In the genomic region with DNA sequence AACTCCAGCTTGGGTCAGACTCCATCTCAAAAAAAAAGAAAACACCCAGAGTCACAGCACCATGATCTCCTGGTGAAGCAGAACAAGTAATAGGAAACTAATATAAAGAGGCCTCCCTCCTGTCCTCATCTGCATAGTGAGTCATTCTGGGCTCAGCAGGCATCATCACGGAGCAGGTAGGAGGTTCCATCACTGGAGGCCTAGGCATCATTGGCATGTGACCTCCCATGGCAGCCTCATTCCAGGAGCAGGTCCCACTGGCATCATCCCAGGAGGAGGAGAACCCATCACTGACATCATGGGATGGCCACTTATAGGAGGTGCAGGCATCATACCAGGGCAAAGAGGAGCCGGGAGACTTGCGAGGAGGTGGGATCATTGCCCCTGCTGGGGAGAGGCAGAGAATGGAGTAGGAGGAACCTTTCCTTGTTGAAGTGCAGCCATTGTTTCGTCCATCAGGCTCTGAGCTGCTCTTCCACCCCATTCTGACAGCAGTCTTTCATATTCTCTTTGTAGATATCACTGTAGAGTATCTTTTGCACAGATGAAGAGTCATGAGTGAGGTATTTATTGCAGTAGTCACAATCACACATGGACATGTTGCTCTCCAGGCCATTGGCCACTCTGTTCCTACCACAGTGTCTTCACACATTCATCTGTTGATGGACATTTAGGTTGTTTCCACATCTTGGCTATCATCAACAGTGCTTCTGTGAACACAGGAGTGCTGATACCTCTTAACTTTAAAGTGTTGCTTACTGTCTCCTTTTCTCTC, we compare ENCODE assay signal across 18 cellular contexts.
DNase-seq lines count a peak whose midpoint lies in the region; ATAC-seq, FAIRE-seq and TF ChIP-seq lines count a peak whose summit lies in the region.
"Had no signal": no experiment of that assay in that cellular context is flagged by ENCODE, and none has a peak within 500 bp of the region (broad histone marks: within the 10 kb centered on the region; RNA-seq: fewer than 3 reads in every experiment).

No MANE protein-coding gene starts in this region.

- no peak overlapping the region for H2AFZ ChIP-seq in PC-9

- H3K4me1 ChIP-seq in PC-9 (replicated peaks; ENCODE audit: insufficient read depth) = peaks cover 58% of the 10 kb centered on the region
- peaks cover 0 to 10% of the 10 kb centered on the region in 2 donors for H3K4me1 ChIP-seq in left lung

- peak overlapping the region; percentile 68; the same call in 1 of the 2 replicates for H3K4me2 ChIP-seq in PC-9

- H3K27ac ChIP-seq in PC-9 (peak overlapping the region; percentile 86; the same call in 1 of the 2 replicates), left lung (no peak overlapping the region)
- H3K27ac ChIP-seq: VCaP had no signal

- no peaks in the 10 kb centered on the region for H3K9me2 ChIP-seq in PC-9 (ENCODE audit: insufficient read depth)

- TSS peak; percentile 43 for BruUV-seq in PC-9 (replicated peaks; lab: Mats Ljungman, UMichigan)

- H3K79me2 ChIP-seq in PC-9 (ENCODE audit: low read depth) = peaks cover 89% of the 10 kb centered on the region

- TF ChIP-seq CTCF in PC-9 (conservative IDR thresholded peaks at IDR 0.05) (no peak), bronchial epithelial cell (IDR thresholded peaks at IDR 0.05; ENCODE audit: insufficient read depth, low read length, severe bottlenecking) (no peak), left lung (IDR thresholded peaks at IDR 0.05) (no peak)

- peak; percentile 50 for DNase-seq in stimulated activated CD4-positive, alpha-beta T cell treated with anti-CD3 and anti-CD28 coated beads, Interleukin-1b, Interleukin-23, amount 100 ng/mL, for 48 hours
- no peak for DNase-seq in stimulated activated CD4-positive, alpha-beta T cell treated with anti-CD3 and anti-CD28 coated beads, Interleukin-4, amount 100 ng/mL, for 4 hours
- DNase-seq in PC-9 (peak; percentile 47 to 73), bronchial epithelial cell (ENCODE audit: low read depth) (peak; percentile 81), activated gamma-delta T cell (lab: John Stamatoyannopoulos, UW) (no peak), left lung (no peak)
- DNase-seq: DMS79 treated with DMSO at 0.1 percent for 48 hours; effector CD4-positive, alpha-beta T cell; H7; left ventricle myocardium inferior; natural killer cell; NCI-H187; NCI-H69; retina; SHP77 had no signal

- H3K4me1 Mint-ChIP-seq in stimulated activated naive CD8-positive, alpha-beta T cell treated with anti-CD3 and anti-CD28 coated beads, Interleukin-15, Interleukin-2, amounts not matched to agents 100 ng/mL and 50 ng/mL, for 24 hours (ENCODE audit: low read depth) = peaks cover 13% of the 10 kb centered on the region

- POLR2A ChIA-PET in PC-9 (lab: Charles Lee; ENCODE audit: unreplicated experiment) = no interaction called here

- no peak overlapping the region for H3K4me3 ChIP-seq in PC-9
- no peak overlapping the region for H3K4me3 ChIP-seq in bronchial epithelial cell (ENCODE audit: low read depth, low read length)
- no peak overlapping the region for H3K4me3 ChIP-seq in left lung
- H3K4me3 ChIP-seq: left ventricle myocardium inferior had no signal

- intact Hi-C loops in PC-9 (cut with micrococcal nuclease; ENCODE audit: unreplicated experiment) (loop anchor here (1.0 to 2.0 kb wide), 3 partner anchors 60 to 165 kb away; no protein-coding TSS in a partner anchor), left lung (cut with DNase I) (no loop called here)

- ATAC-seq in left lung = no peak
- no peak for ATAC-seq in GM18867 (IDR thresholded peaks at IDR 0.05; ENCODE audit: unreplicated experiment)
- ATAC-seq: natural killer cell had no signal

- H3F3A ChIP-seq in PC-9 (ENCODE audit: insufficient read depth, low read depth) = peaks cover 30% of the 10 kb centered on the region

- CTCF ChIA-PET in PC-9 (lab: Charles Lee) = interaction anchor here (0.5 kb wide), 1 partner anchor 12 kb away, joined by 3 read pairs; no protein-coding TSS in a partner anchor

- no peaks in the 10 kb centered on the region for H4K20me1 ChIP-seq in PC-9 (ENCODE audit: insufficient read depth)

- H3K27me3 ChIP-seq in PC-9 (ENCODE audit: insufficient read depth, low read depth) (no peaks in the 10 kb centered on the region), bronchial epithelial cell (ENCODE audit: control insufficient read depth, insufficient read depth, low read length) (no peaks in the 10 kb centered on the region), left lung (no peaks in the 10 kb centered on the region)

- H3K4me3 Mint-ChIP-seq in stimulated activated naive CD8-positive, alpha-beta T cell treated with anti-CD3 and anti-CD28 coated beads, Interleukin-15, Interleukin-2, amounts not matched to agents 100 ng/mL and 50 ng/mL, for 24 hours = peak overlapping the region; percentile 33
- H3K4me3 Mint-ChIP-seq: natural killer cell had no signal

- H3K36me3 Mint-ChIP-seq in stimulated activated naive CD8-positive, alpha-beta T cell treated with anti-CD3 and anti-CD28 coated beads, Interleukin-15, Interleukin-2, amounts not matched to agents 100 ng/mL and 50 ng/mL, for 24 hours (ENCODE audit: low read depth) = peaks cover 15% of the 10 kb centered on the region
- H3K36me3 Mint-ChIP-seq: natural killer cell had no signal

- H3K9me3 ChIP-seq in PC-9 (ENCODE audit: insufficient read depth, low read depth) = no peaks in the 10 kb centered on the region; the same call in 1 of the 2 replicates
- H3K9me3 ChIP-seq in left lung = no peaks in the 10 kb centered on the region
- H3K9me3 ChIP-seq: left ventricle myocardium inferior had no signal

- no peaks in the 10 kb centered on the region for H3K27me3 Mint-ChIP-seq in stimulated activated naive CD8-positive, alpha-beta T cell treated with anti-CD3 and anti-CD28 coated beads, Interleukin-15, Interleukin-2, amounts not matched to agents 100 ng/mL and 50 ng/mL, for 24 hours

- FAIRE-seq in bronchial epithelial cell (lab: Jason Lieb, UNC) = peak; percentile 7

- H3K36me3 ChIP-seq in PC-9 (ENCODE audit: low read depth) (0 out of 2 replicates have a peak, but pooled peaks cover 6% of the 10 kb centered on the region), bronchial epithelial cell (ENCODE audit: control insufficient read depth, insufficient read depth, low read length) (peaks cover 1% of the 10 kb centered on the region), left lung (no peaks in the 10 kb centered on the region)
- H3K36me3 ChIP-seq: left ventricle myocardium inferior had no signal

- no peak overlapping the region for H3K27ac Mint-ChIP-seq in stimulated activated naive CD8-positive, alpha-beta T cell treated with anti-CD3 and anti-CD28 coated beads, Interleukin-15, Interleukin-2, amounts not matched to agents 100 ng/mL and 50 ng/mL, for 24 hours

- H3K9me3 Mint-ChIP-seq in stimulated activated naive CD8-positive, alpha-beta T cell treated with anti-CD3 and anti-CD28 coated beads, Interleukin-15, Interleukin-2, amounts not matched to agents 100 ng/mL and 50 ng/mL, for 24 hours = no peaks in the 10 kb centered on the region
- H3K9me3 Mint-ChIP-seq: natural killer cell had no signal

Comparison
In these comparisons a context has a peak if more than half of its experiments do, and no peak if none do; other contexts are left out.
1. DNase-seq: peak in stimulated activated CD4-positive, alpha-beta T cell treated with anti-CD3 and anti-CD28 coated beads, Interleukin-1b, Interleukin-23, amount 100 ng/mL, for 48 hours (single experiment), PC-9 (2 of 2) and bronchial epithelial cell (single experiment); none in stimulated activated CD4-positive, alpha-beta T cell treated with anti-CD3 and anti-CD28 coated beads, Interleukin-4, amount 100 ng/mL, for 4 hours (0 of 2), activated gamma-delta T cell (single experiment) and left lung (0 of 2).